Comparison of ENCODE assay signal across 8 cellular contexts in genomic region chr9:135960328-135961276, GRCh38. TPM values are rescaled to one million over a fixed set of nuclear protein-coding genes. Genes with fewer than 3 reads are reported as not detected.
DNase-seq lines count a peak whose midpoint lies in the region; ATAC-seq lines count a peak whose summit lies in the region.

No MANE protein-coding gene starts in this region.

- H3K4me1 Mint-ChIP-seq in effector memory CD8-positive, alpha-beta T cell (ENCODE audit: low read depth in 2 of 2), result peaks cover 16 to 21% of the 10 kb centered on the region in 2 donors

- H3K27ac Mint-ChIP-seq in effector memory CD8-positive, alpha-beta T cell, result peak overlapping the region; percentile 68 to 91

- H3K9me3 Mint-ChIP-seq in effector memory CD8-positive, alpha-beta T cell, result no peaks in the 10 kb centered on the region

- H3K9ac ChIP-seq in mucosa of rectum (ENCODE audit: low read depth in 1 of 2, low read length in 2 of 2), result peak overlapping the region; percentile 70 to 83

- ATAC-seq in HG02852 (IDR thresholded peaks at IDR 0.05; ENCODE audit: unreplicated experiment), result peak; percentile 28
- no peak for ATAC-seq in effector memory CD8-positive, alpha-beta T cell (replicated peaks)
- ATAC-seq in GM19023 (IDR thresholded peaks at IDR 0.05; ENCODE audit: unreplicated experiment), result no peak

- H3K27ac ChIP-seq in mucosa of rectum (ENCODE audit: low read depth in 2 of 2, low read length in 2 of 2), result peak overlapping the region; percentile 88 to 90

- H3K27me3 Mint-ChIP-seq in effector memory CD8-positive, alpha-beta T cell, result peaks cover 0 to 10% of the 10 kb centered on the region in 2 donors

- DNase-seq in NCI-H510A treated with DMSO at 0.1 percent for 48 hours (lab: John Stamatoyannopoulos, UW), result peak; percentile 7
- DNase-seq in NCI-H510A (lab: John Stamatoyannopoulos, UW), result no peak
- DNase-seq in RPMI7951 (ENCODE audit: low read depth), result peak; percentile 10
- peak in 1 of 3 experiments; percentile 16 for DNase-seq in effector memory CD8-positive, alpha-beta T cell
- no peak for DNase-seq in LoVo (ENCODE audit: low spot score)

- H3K27me3 ChIP-seq in mucosa of rectum (ENCODE audit: control insufficient read depth in 2 of 2, insufficient read depth in 2 of 2, low read length in 2 of 2), result no peaks in the 10 kb centered on the region

- H3K36me3 Mint-ChIP-seq in effector memory CD8-positive, alpha-beta T cell (ENCODE audit: insufficient read depth), result peaks cover 10% of the 10 kb centered on the region

- H3K4me3 Mint-ChIP-seq in effector memory CD8-positive, alpha-beta T cell, result peak overlapping the region; percentile 88 to 89

- H3K36me3 ChIP-seq in mucosa of rectum (ENCODE audit: control insufficient read depth in 2 of 2, insufficient read depth in 2 of 2, low read length in 2 of 2), result no peaks in the 10 kb centered on the region

- H3K9me3 ChIP-seq in mucosa of rectum (ENCODE audit: control insufficient read depth in 2 of 2, low read length in 2 of 2), result no peaks in the 10 kb centered on the region

- H3K4me1 ChIP-seq in mucosa of rectum (ENCODE audit: control insufficient read depth in 2 of 2, insufficient read depth in 2 of 2, low read length in 2 of 2), result peaks cover 9 to 11% of the 10 kb centered on the region in 2 donors

- peak overlapping the region; percentile 83 for H3K4me3 ChIP-seq in mucosa of rectum (ENCODE audit: low read length in 2 of 2)

RNA-seq across cellular contexts. Expression of gene UBAC1, which starts 0.6 kb away (rescaled TPM):
- 24.4 and 27.6 TPM in 2 replicates for total RNA-seq in RPMI7951 (2014; rRNA removed; shearing (Covaris generic))

RNA-seq across cellular contexts. Expression of gene CAMSAP1, which starts 53.3 kb away (rescaled TPM):
- total RNA-seq in RPMI7951 (2014; rRNA removed; shearing (Covaris generic)), result 6.2 and 10.3 TPM in 2 replicates

Comparison
In these comparisons a context has a peak if more than half of its experiments do, and no peak if none do; other contexts are left out.
1. DNase-seq: peak in NCI-H510A treated with DMSO at 0.1 percent for 48 hours (single experiment) and RPMI7951 (single experiment); none in NCI-H510A (single experiment) and LoVo (single experiment).